ENCODE assay signal across 17 cellular contexts in genomic region chr2:36886664-36887063, GRCh38.
"Had no signal": no experiment of that assay in that cellular context is flagged by ENCODE, and none has a peak within 500 bp of the region (broad histone marks: within the 10 kb centered on the region; RNA-seq: fewer than 3 reads in every experiment).

No MANE protein-coding gene starts in this region.

- H3K4me1 ChIP-seq: neural progenitor cell, prostate gland, tibial nerve had no signal

- H3K4me2 ChIP-seq: neural progenitor cell had no signal

- DNase-seq: activated CD4-positive, alpha-beta T cell treated with anti-CD3 and anti-CD28 coated beads for 1 hour; activated CD4-positive, alpha-beta T cell treated with anti-CD3 and anti-CD28 coated beads, Interleukin-2, amount 50 U/mL, for 4 hours; activated gamma-delta T cell; dorsolateral prefrontal cortex; mesendoderm; naive thymus-derived CD4-positive, alpha-beta T cell; right cardiac atrium; WERI-Rb-1 had no signal

- H3K27ac ChIP-seq: cardiac muscle cell, epithelial cell of prostate, neural progenitor cell, prostate gland, skin epidermis, tibial nerve, WERI-Rb-1 had no signal

- H3K9me3 Mint-ChIP-seq: activated naive CD4-positive, alpha-beta T cell treated with anti-CD3 and anti-CD28 coated beads, Interleukin-2, amount 50 U/mL, for 24 hours; naive thymus-derived CD4-positive, alpha-beta T cell; neural progenitor cell; stimulated activated naive CD8-positive, alpha-beta T cell treated with anti-CD3 and anti-CD28 coated beads, Interleukin-15, Interleukin-2, amounts not matched to agents 100 ng/mL and 50 ng/mL, for 24 hours had no signal

- H3K27me3 Mint-ChIP-seq: activated naive CD4-positive, alpha-beta T cell treated with anti-CD3 and anti-CD28 coated beads, Interleukin-2, amount 50 U/mL, for 24 hours; naive thymus-derived CD4-positive, alpha-beta T cell; stimulated activated naive CD8-positive, alpha-beta T cell treated with anti-CD3 and anti-CD28 coated beads, Interleukin-15, Interleukin-2, amounts not matched to agents 100 ng/mL and 50 ng/mL, for 24 hours had no signal

- ATAC-seq: naive thymus-derived CD4-positive, alpha-beta T cell; right cardiac atrium had no signal

- H3K36me3 ChIP-seq: neural progenitor cell, prostate gland had no signal

- H3K27me3 ChIP-seq: cardiac muscle cell, dorsolateral prefrontal cortex, neural progenitor cell, tibial nerve had no signal

- H3K27ac Mint-ChIP-seq: activated naive CD4-positive, alpha-beta T cell treated with anti-CD3 and anti-CD28 coated beads, Interleukin-2, amount 50 U/mL, for 24 hours; neural progenitor cell; stimulated activated naive CD8-positive, alpha-beta T cell treated with anti-CD3 and anti-CD28 coated beads, Interleukin-15, Interleukin-2, amounts not matched to agents 100 ng/mL and 50 ng/mL, for 24 hours had no signal

- H3K4me3 ChIP-seq: cardiac muscle cell, dorsolateral prefrontal cortex, neural progenitor cell, prostate gland, skin epidermis, tibial nerve had no signal

- H3K9ac ChIP-seq: neural progenitor cell had no signal

- H2AFZ ChIP-seq: neural progenitor cell had no signal

- FAIRE-seq: urothelium cell line had no signal

- H3K4me3 Mint-ChIP-seq: activated naive CD4-positive, alpha-beta T cell treated with anti-CD3 and anti-CD28 coated beads, Interleukin-2, amount 50 U/mL, for 24 hours; naive thymus-derived CD4-positive, alpha-beta T cell; neural progenitor cell; stimulated activated naive CD8-positive, alpha-beta T cell treated with anti-CD3 and anti-CD28 coated beads, Interleukin-15, Interleukin-2, amounts not matched to agents 100 ng/mL and 50 ng/mL, for 24 hours had no signal

- H3K9me3 ChIP-seq: prostate gland, tibial nerve had no signal
